In genomic region chr16:58733248-58733670, GRCh38 we compare ENCODE assay signal across 8 cellular contexts. TPM values are rescaled to one million over a fixed set of nuclear protein-coding genes. Genes with fewer than 3 reads are reported as not detected.
A peak's percentile ranks its signal among the peaks of the same experiment; 100 is the strongest.
DNase-seq lines count a peak whose midpoint lies in the region; ATAC-seq and TF ChIP-seq lines count a peak whose summit lies in the region.

No MANE protein-coding gene starts in this region.

- H3K27me3 ChIP-seq in OCI-LY3 (ENCODE audit: low read depth, low read length) (no peaks in the 10 kb centered on the region), endocrine pancreas (ENCODE audit: control insufficient read depth, insufficient read depth, low read length) (no peaks in the 10 kb centered on the region), mucosa of rectum (ENCODE audit: control insufficient read depth in 2 of 2, insufficient read depth in 2 of 2, low read length in 2 of 2) (no peaks in the 10 kb centered on the region)

- no peak for TF ChIP-seq CTCF in OCI-LY3 (IDR thresholded peaks at IDR 0.05; ENCODE audit: low read depth, low read length)

- H3K4me3 ChIP-seq in OCI-LY3 (ENCODE audit: low read length) (peak overlapping the region; percentile 99), endocrine pancreas (ENCODE audit: control insufficient read depth, insufficient read depth, low read length) (peak overlapping the region; percentile 83), mucosa of rectum (ENCODE audit: low read length in 2 of 2) (peak overlapping the region; percentile 89 to 96)

- H3K79me2 ChIP-seq in OCI-LY3 (ENCODE audit: low read length): peaks cover 57% of the 10 kb centered on the region

- peak overlapping the region; percentile 59 for H3K27ac ChIP-seq in OCI-LY3 (ENCODE audit: low read length)
- H3K27ac ChIP-seq in mucosa of rectum (ENCODE audit: low read depth in 2 of 2, low read length in 2 of 2): peak overlapping the region; percentile 72 to 77

- H2AFZ ChIP-seq in OCI-LY3 (ENCODE audit: low read depth, low read length): peak overlapping the region; percentile 96

- peak; percentile 40 for DNase-seq in G401 (ENCODE audit: low spot score)
- no peak for DNase-seq in GM19240 (ENCODE audit: insufficient read length, low spot score)
- DNase-seq in SHP77 treated with DMSO at 0.1 percent for 48 hours (lab: John Stamatoyannopoulos, UW): no peak

- peaks cover 7% of the 10 kb centered on the region for H3K36me3 ChIP-seq in OCI-LY3 (replicated peaks; ENCODE audit: low read depth, low read length)
- no peaks in the 10 kb centered on the region for H3K36me3 ChIP-seq in endocrine pancreas (ENCODE audit: control insufficient read depth, insufficient read depth, low read length)
- H3K36me3 ChIP-seq in mucosa of rectum (ENCODE audit: control insufficient read depth in 2 of 2, insufficient read depth in 2 of 2, low read length in 2 of 2): no peaks in the 10 kb centered on the region

- H3K9me3 ChIP-seq in OCI-LY3 (ENCODE audit: insufficient read depth, low read length) (no peaks in the 10 kb centered on the region), endocrine pancreas (ENCODE audit: control insufficient read depth, low read length) (no peaks in the 10 kb centered on the region), mucosa of rectum (ENCODE audit: control insufficient read depth in 2 of 2, low read length in 2 of 2) (no peaks in the 10 kb centered on the region)

- ATAC-seq in GM21825 (IDR thresholded peaks at IDR 0.05; ENCODE audit: unreplicated experiment) (no peak), HG03469 (IDR thresholded peaks at IDR 0.05; ENCODE audit: unreplicated experiment) (no peak)

- H3K4me2 ChIP-seq in OCI-LY3 (ENCODE audit: low read length): peak overlapping the region; percentile 80

- H4K20me1 ChIP-seq in OCI-LY3 (ENCODE audit: insufficient read depth, low read length): peaks cover 28% of the 10 kb centered on the region

- H3K9ac ChIP-seq in OCI-LY3 (ENCODE audit: low read length): peak overlapping the region; percentile 93
- peak overlapping the region; percentile 42 for H3K9ac ChIP-seq in endocrine pancreas (ENCODE audit: control insufficient read depth, insufficient read depth, low read length)
- H3K9ac ChIP-seq in mucosa of rectum (ENCODE audit: low read depth in 1 of 2, low read length in 2 of 2): peak overlapping the region; percentile 73 to 75

- in situ Hi-C loops in G401 (cut with HindIII; ENCODE audit: low sequenced_read_pairs): no loop called here

- peaks cover 18% of the 10 kb centered on the region for H3K4me1 ChIP-seq in OCI-LY3 (ENCODE audit: low read length)
- H3K4me1 ChIP-seq in endocrine pancreas (ENCODE audit: control insufficient read depth, insufficient read depth, low read length): no peaks in the 10 kb centered on the region
- peaks cover 14 to 16% of the 10 kb centered on the region in 2 donors for H3K4me1 ChIP-seq in mucosa of rectum (ENCODE audit: control insufficient read depth in 2 of 2, insufficient read depth in 2 of 2, low read length in 2 of 2)

RNA-seq across cellular contexts. Expression of gene GOT2, which starts 0.9 kb away (rescaled TPM):
- total RNA-seq in G401 (2014; rRNA removed; shearing (Covaris generic)): 88.9 and 113 TPM in 2 replicates

RNA-seq across cellular contexts. Expression of gene SLC38A7, which starts 48.7 kb away (rescaled TPM):
- 6.3 and 12.2 TPM in 2 replicates for total RNA-seq in G401 (2014; rRNA removed; shearing (Covaris generic))

Comparison
In these comparisons a context has a peak if more than half of its experiments do, and no peak if none do; other contexts are left out.
1. H3K9ac ChIP-seq: peak in every context shown above with its lines; median percentile 93 in OCI-LY3; 74 in mucosa of rectum; 42 in endocrine pancreas.